In genomic region chr4:91447168-91447567, GRCh38 we compare ENCODE assay signal across 34 cellular contexts.
"Had no signal": no experiment of that assay in that cellular context is flagged by ENCODE, and none has a peak within 500 bp of the region (broad histone marks: within the 10 kb centered on the region; RNA-seq: fewer than 3 reads in every experiment).

No MANE protein-coding gene starts in this region.

- H3K4me3 ChIP-seq: ascending aorta, cardiac muscle cell had no signal

- H3K36me3 ChIP-seq: ascending aorta, cardiac muscle cell had no signal

- H3K27ac Mint-ChIP-seq: activated B cell treated with CpG ODN at 0.5 μM for 24 hours; activated CD4-positive, alpha-beta memory T cell treated with anti-CD3 and anti-CD28 coated beads for 36 hours; activated CD4-positive, alpha-beta T cell treated with anti-CD3 and anti-CD28 coated beads, Interleukin-2, amount 10 ng/mL, durations not matched to agents 24 days and 14 days; activated CD8-positive, alpha-beta T cell treated with anti-CD3 and anti-CD28 coated beads for 36 hours; activated naive CD4-positive, alpha-beta T cell treated with anti-CD3 and anti-CD28 coated beads, Interleukin-2, amount 10 ng/mL, durations not matched to agents 7 days and 5 days; activated naive CD4-positive, alpha-beta T cell treated with anti-CD3 and anti-CD28 coated beads, Interleukin-2, amount 50 U/mL, for 24 hours; activated naive CD8-positive, alpha-beta T cell; activated naive CD8-positive, alpha-beta T cell treated with anti-CD3 and anti-CD28 coated beads, Interleukin-2, amount 10 ng/mL, durations not matched to agents 7 days and 5 days; activated naive CD8-positive, alpha-beta T cell treated with anti-CD3 and anti-CD28 coated beads, Interleukin-2, amount 50 U/mL, for 24 hours; activated T-cell treated with anti-CD3 and anti-CD28 coated beads, Interleukin-2, amount 50 U/mL, for 72 hours; activated T-helper 1 cell treated with anti-CD3 and anti-CD28 coated beads, Interleukin-12 subunit alpha, Interleukin-12 subunit beta, Interleukin-2, Interleukin-4 antibody, amounts not matched to agents 30 ng/mL and 10 ng/mL and 1 ng/mL, durations not matched to agents 14 hours and 24 hours and 36 hours; activated T-helper 17 cell treated with anti-CD3 and anti-CD28 coated beads, Interleukin-2, amount 50 U/mL, for 72 hours; brain; T-cell; T-helper 17 cell had no signal

- H3K27ac ChIP-seq: ascending aorta, cardiac muscle cell, VCaP had no signal

- H3K27me3 Mint-ChIP-seq: activated B cell treated with CpG ODN at 0.5 μM for 24 hours; activated CD4-positive, alpha-beta memory T cell treated with anti-CD3 and anti-CD28 coated beads for 36 hours; activated CD4-positive, alpha-beta T cell treated with anti-CD3 and anti-CD28 coated beads, Interleukin-2, amount 10 ng/mL, durations not matched to agents 24 days and 14 days; activated CD8-positive, alpha-beta T cell treated with anti-CD3 and anti-CD28 coated beads for 36 hours; activated naive CD4-positive, alpha-beta T cell treated with anti-CD3 and anti-CD28 coated beads, Interleukin-2, amount 10 ng/mL, durations not matched to agents 7 days and 5 days; activated naive CD4-positive, alpha-beta T cell treated with anti-CD3 and anti-CD28 coated beads, Interleukin-2, amount 50 U/mL, for 24 hours; activated naive CD8-positive, alpha-beta T cell; activated naive CD8-positive, alpha-beta T cell treated with anti-CD3 and anti-CD28 coated beads, Interleukin-2, amount 10 ng/mL, durations not matched to agents 7 days and 5 days; activated naive CD8-positive, alpha-beta T cell treated with anti-CD3 and anti-CD28 coated beads, Interleukin-2, amount 50 U/mL, for 24 hours; activated T-helper 17 cell treated with anti-CD3 and anti-CD28 coated beads, Interleukin-2, amount 50 U/mL, for 72 hours; brain; central memory CD8-positive, alpha-beta T cell; T-cell; T-helper 17 cell had no signal

- H3K4me1 ChIP-seq: ascending aorta had no signal

- H3K4me3 Mint-ChIP-seq: activated B cell treated with CpG ODN at 0.5 μM for 24 hours; activated CD4-positive, alpha-beta memory T cell treated with anti-CD3 and anti-CD28 coated beads for 36 hours; activated CD4-positive, alpha-beta T cell treated with anti-CD3 and anti-CD28 coated beads, Interleukin-2, amount 10 ng/mL, durations not matched to agents 24 days and 14 days; activated CD8-positive, alpha-beta T cell treated with anti-CD3 and anti-CD28 coated beads for 36 hours; activated naive CD4-positive, alpha-beta T cell treated with anti-CD3 and anti-CD28 coated beads, Interleukin-2, amount 10 ng/mL, durations not matched to agents 7 days and 5 days; activated naive CD4-positive, alpha-beta T cell treated with anti-CD3 and anti-CD28 coated beads, Interleukin-2, amount 50 U/mL, for 24 hours; activated naive CD8-positive, alpha-beta T cell; activated naive CD8-positive, alpha-beta T cell treated with anti-CD3 and anti-CD28 coated beads, Interleukin-2, amount 10 ng/mL, durations not matched to agents 7 days and 5 days; activated naive CD8-positive, alpha-beta T cell treated with anti-CD3 and anti-CD28 coated beads, Interleukin-2, amount 50 U/mL, for 24 hours; activated T-cell treated with anti-CD3 and anti-CD28 coated beads, Interleukin-2, amount 50 U/mL, for 4 hours; activated T-cell treated with anti-CD3 and anti-CD28 coated beads, Interleukin-2, amount 50 U/mL, for 72 hours; activated T-helper 1 cell treated with anti-CD3 and anti-CD28 coated beads, Interleukin-12 subunit alpha, Interleukin-12 subunit beta, Interleukin-2, Interleukin-4 antibody, amounts not matched to agents 30 ng/mL and 10 ng/mL and 1 ng/mL, durations not matched to agents 14 hours and 24 hours and 36 hours; activated T-helper 17 cell treated with anti-CD3 and anti-CD28 coated beads, Interleukin-2, amount 50 U/mL, for 72 hours; brain; central memory CD8-positive, alpha-beta T cell; T-cell; T-helper 17 cell had no signal

- H3K4me1 Mint-ChIP-seq: activated B cell treated with CpG ODN at 0.5 μM for 24 hours; activated CD4-positive, alpha-beta T cell treated with anti-CD3 and anti-CD28 coated beads, Interleukin-2, amount 10 ng/mL, durations not matched to agents 24 days and 14 days; activated naive CD4-positive, alpha-beta T cell treated with anti-CD3 and anti-CD28 coated beads, Interleukin-2, amount 10 ng/mL, durations not matched to agents 7 days and 5 days; activated naive CD4-positive, alpha-beta T cell treated with anti-CD3 and anti-CD28 coated beads, Interleukin-2, amount 50 U/mL, for 24 hours; activated naive CD8-positive, alpha-beta T cell treated with anti-CD3 and anti-CD28 coated beads, Interleukin-2, amount 10 ng/mL, durations not matched to agents 7 days and 5 days; activated naive CD8-positive, alpha-beta T cell treated with anti-CD3 and anti-CD28 coated beads, Interleukin-2, amount 50 U/mL, for 24 hours; activated T-helper 17 cell treated with anti-CD3 and anti-CD28 coated beads, Interleukin-2, amount 50 U/mL, for 72 hours; brain; central memory CD8-positive, alpha-beta T cell; T-cell; T-helper 17 cell had no signal

- H3K9me3 ChIP-seq: ascending aorta had no signal

- ATAC-seq: activated CD8-positive, alpha-beta T cell treated with anti-CD3 and anti-CD28 coated beads for 36 hours; activated naive CD8-positive, alpha-beta T cell treated with anti-CD3 and anti-CD28 coated beads, Interleukin-2, amount 50 U/mL, for 24 hours; activated T-cell treated with anti-CD3 and anti-CD28 coated beads, Interleukin-2, amount 50 U/mL, for 4 hours; activated T-cell treated with anti-CD3 and anti-CD28 coated beads, Interleukin-2, amount 50 U/mL, for 72 hours; activated T-helper 17 cell treated with anti-CD3 and anti-CD28 coated beads, Interleukin-2, amount 50 U/mL, for 72 hours; T-cell; T-helper 17 cell had no signal

- DNase-seq: activated B cell treated with CpG ODN at 0.5 μM for 24 hours; activated CD4-positive, alpha-beta memory T cell treated with anti-CD3 and anti-CD28 coated beads for 36 hours; activated CD4-positive, alpha-beta T cell treated with anti-CD3 and anti-CD28 coated beads for 4 hours; activated CD4-positive, alpha-beta T cell treated with anti-CD3 and anti-CD28 coated beads, Interleukin-2, amount 10 ng/mL, durations not matched to agents 24 days and 14 days; activated CD4-positive, alpha-beta T cell treated with anti-CD3 and anti-CD28 coated beads, Interleukin-2, amount 50 U/mL, for 1 hour; activated CD4-positive, alpha-beta T cell treated with anti-CD3 and anti-CD28 coated beads, Interleukin-2, amount 50 U/mL, for 4 hours; activated CD4-positive, CD25-positive, alpha-beta regulatory T cell treated with anti-CD3 and anti-CD28 coated beads, Interleukin-2, amount 50 U/mL, for 72 hours; activated CD8-positive, alpha-beta memory T cell treated with anti-CD3 and anti-CD28 coated beads, Interleukin-2, amount 50 U/mL, for 4 hours; activated CD8-positive, alpha-beta T cell treated with anti-CD3 and anti-CD28 coated beads for 36 hours; activated effector memory CD4-positive, alpha-beta T cell treated with anti-CD3 and anti-CD28 coated beads, Interleukin-2, amount 50 U/mL, for 16 hours; activated naive CD4-positive, alpha-beta T cell treated with anti-CD3 and anti-CD28 coated beads, Interleukin-2, amount 10 ng/mL, durations not matched to agents 7 days and 5 days; activated naive CD4-positive, alpha-beta T cell treated with Interleukin-2 at 50 U/mL for 16 hours; activated naive CD8-positive, alpha-beta T cell treated with anti-CD3 and anti-CD28 coated beads, Interleukin-2, amount 10 ng/mL, durations not matched to agents 7 days and 5 days; activated naive CD8-positive, alpha-beta T cell treated with anti-CD3 and anti-CD28 coated beads, Interleukin-2, amount 50 U/mL, for 24 hours; activated T-cell treated with anti-CD3 and anti-CD28 coated beads for 4 hours; activated T-cell treated with anti-CD3 and anti-CD28 coated beads, Interleukin-2, amount 50 U/mL, for 1 hour; activated T-cell treated with anti-CD3 and anti-CD28 coated beads, Interleukin-2, amount 50 U/mL, for 4 hours; activated T-cell treated with anti-CD3 and anti-CD28 coated beads, Interleukin-2, amount 50 U/mL, for 72 hours; amygdala; anterior cingulate cortex; caudate nucleus; cerebellar nuclear complex; T-cell; T-helper 17 cell; T-helper 9 cell had no signal

- H3K36me3 Mint-ChIP-seq: activated CD4-positive, alpha-beta memory T cell treated with anti-CD3 and anti-CD28 coated beads for 36 hours; activated naive CD4-positive, alpha-beta T cell treated with anti-CD3 and anti-CD28 coated beads, Interleukin-2, amount 10 ng/mL, durations not matched to agents 7 days and 5 days; activated naive CD4-positive, alpha-beta T cell treated with anti-CD3 and anti-CD28 coated beads, Interleukin-2, amount 50 U/mL, for 24 hours; activated naive CD8-positive, alpha-beta T cell; activated naive CD8-positive, alpha-beta T cell treated with anti-CD3 and anti-CD28 coated beads, Interleukin-2, amount 10 ng/mL, durations not matched to agents 7 days and 5 days; brain; T-cell had no signal

- H3K27me3 ChIP-seq: ascending aorta, cardiac muscle cell had no signal

- H3K9me3 Mint-ChIP-seq: activated CD4-positive, alpha-beta T cell treated with anti-CD3 and anti-CD28 coated beads, Interleukin-2, amount 10 ng/mL, durations not matched to agents 24 days and 14 days had no signal
